Comparison of ENCODE assay signal across 8 cellular contexts in the genomic region with DNA sequence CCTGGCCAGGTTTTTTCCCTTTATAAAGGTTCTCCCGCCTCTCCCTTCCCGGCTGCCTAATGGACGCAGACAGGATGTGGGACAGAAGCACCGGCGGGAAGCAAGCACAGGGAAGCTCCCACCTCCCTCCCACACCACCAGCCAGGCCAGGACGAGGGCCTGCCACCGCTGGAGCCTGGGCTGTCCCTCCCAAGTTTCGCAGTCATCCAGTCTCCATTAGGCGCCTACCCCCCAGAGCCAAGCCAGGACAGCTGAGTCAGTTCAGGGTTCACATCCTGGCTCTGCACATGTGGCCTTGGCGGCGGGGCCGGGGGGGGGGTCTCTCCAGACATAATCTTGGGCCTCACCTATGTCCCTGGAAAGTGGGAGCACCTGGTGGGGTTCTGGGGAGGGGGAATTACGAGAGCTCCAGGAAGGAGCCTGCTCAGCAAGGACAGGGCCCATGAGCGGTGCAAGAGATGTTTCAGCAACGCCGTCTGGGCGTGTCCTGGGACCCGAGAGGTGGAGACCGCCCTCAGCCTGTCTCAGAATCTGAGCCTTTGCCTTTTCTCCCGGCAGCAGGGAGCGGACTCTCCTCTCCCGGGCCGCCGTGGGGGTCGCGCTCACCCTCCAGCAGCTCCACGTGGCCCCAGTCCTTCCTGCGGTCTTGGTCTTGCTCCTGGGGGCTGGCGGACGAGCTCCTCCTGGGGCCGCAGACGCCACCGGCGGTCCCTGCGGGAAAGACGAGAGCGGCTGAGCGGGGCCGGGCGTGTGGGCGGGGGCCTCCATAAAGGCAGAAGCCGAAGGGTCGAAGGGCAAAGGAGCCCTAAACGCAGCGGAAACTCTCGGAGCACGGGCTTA. TPM values are rescaled to one million over a fixed set of nuclear protein-coding genes. Genes with fewer than 3 reads are reported as not detected.
DNase-seq lines count a peak whose midpoint lies in the region; ATAC-seq and TF ChIP-seq lines count a peak whose summit lies in the region.

No MANE protein-coding gene starts in this region.

- POLR2A ChIA-PET in T-cell (lab: Charles Lee): no interaction called here

- DNase-seq in AG10803 (ENCODE audit: low read depth): peak; percentile 34
- DNase-seq in T-cell: no peak
- peak; percentile 79 for DNase-seq in ecto neural progenitor cell (ENCODE audit: low spot score)
- DNase-seq in tibial artery: no peak
- no peak for DNase-seq in NCI-H1436 (lab: John Stamatoyannopoulos, UW)

- peak overlapping the region; percentile 90 to 93 for H3K27ac Mint-ChIP-seq in T-cell

- peak overlapping the region; percentile 81 to 92 (median 91) for H3K4me3 Mint-ChIP-seq in T-cell

- peak overlapping the region; percentile 52 to 78 for H3K9ac ChIP-seq in mucosa of rectum (ENCODE audit: low read depth in 1 of 2, low read length in 2 of 2)

- peaks cover 34 to 38% (median 36%) of the 10 kb centered on the region in 3 donors for H3K4me1 Mint-ChIP-seq in T-cell

- no peaks in the 10 kb centered on the region for H3K27me3 Mint-ChIP-seq in T-cell

- H3K36me3 ChIP-seq in mucosa of rectum (ENCODE audit: control insufficient read depth in 2 of 2, insufficient read depth in 2 of 2, low read length in 2 of 2) (peaks cover 0 to 5% of the 10 kb centered on the region in 2 donors), tibial artery (peaks cover 18 to 38% (median 22%) of the 10 kb centered on the region in 3 donors)

- H3K9me3 ChIP-seq in mucosa of rectum (ENCODE audit: control insufficient read depth in 2 of 2, low read length in 2 of 2) (no peaks in the 10 kb centered on the region), tibial artery (no peaks in the 10 kb centered on the region)

- H3K27me3 ChIP-seq in mucosa of rectum (ENCODE audit: control insufficient read depth in 2 of 2, insufficient read depth in 2 of 2, low read length in 2 of 2) (no peaks in the 10 kb centered on the region), tibial artery (no peaks in the 10 kb centered on the region)

- H3K36me3 Mint-ChIP-seq in T-cell: peaks cover 15% of the 10 kb centered on the region

- TF ChIP-seq CTCF in AG10803 (conservative IDR thresholded peaks at IDR 0.05; ENCODE audit: low read length) (no peak), tibial artery (IDR thresholded peaks at IDR 0.05) (no peak)

- intact Hi-C loops in tibial artery (cut with DNase I; ENCODE audit: low total_unique reads): no loop called here

- H3K4me3 ChIP-seq in AG10803 (ENCODE audit: low read length) (peak overlapping the region; percentile 89), mucosa of rectum (ENCODE audit: low read length in 2 of 2) (peak overlapping the region; percentile 82 to 89), tibial artery (peak overlapping the region; percentile 86 to 87)

- H3K4me1 ChIP-seq in mucosa of rectum (ENCODE audit: control insufficient read depth in 2 of 2, insufficient read depth in 2 of 2, low read length in 2 of 2): peaks cover 16 to 17% of the 10 kb centered on the region in 2 donors
- peaks cover 0 to 29% (median 23%) of the 10 kb centered on the region in 4 donors for H3K4me1 ChIP-seq in tibial artery

- no peaks in the 10 kb centered on the region for H3K9me3 Mint-ChIP-seq in T-cell

- CTCF ChIA-PET in T-cell (lab: Charles Lee): no interaction called here

- ATAC-seq in GM19023 (IDR thresholded peaks at IDR 0.05; ENCODE audit: unreplicated experiment): peak; percentile 15
- ATAC-seq in HG03520 (IDR thresholded peaks at IDR 0.05; ENCODE audit: unreplicated experiment): peak; percentile 14
- no peak for ATAC-seq in T-cell (replicated peaks in 1 of 4)

- H3K27ac ChIP-seq in mucosa of rectum (ENCODE audit: low read depth in 2 of 2, low read length in 2 of 2) (peak overlapping the region; percentile 69 to 70), tibial artery (peak overlapping the region; percentile 65 to 76)

RNA-seq across cellular contexts. Expression of a gene that starts 0.9 kb away (rescaled TPM):
- 100 to 1,000 TPM in 3 of 5 donors, 10 to 100 TPM in 2; 61.3 to 118 (median 103) TPM for total RNA-seq in T-cell

RNA-seq across cellular contexts. Expression of a gene that starts 7.2 kb away (rescaled TPM):
- total RNA-seq in T-cell: 1 to 10 TPM in 3 of 5 donors, under 1 TPM in 2; 0.35 to 3.9 (median 2.8) TPM

RNA-seq across cellular contexts. Expression of a gene that starts 30.6 kb away (rescaled TPM):
- total RNA-seq in T-cell: 100 to 1,000 TPM in 4 of 5 donors, 10 to 100 TPM in 1; 98.8 to 139 (median 118) TPM

RNA-seq across cellular contexts. Expression of a gene that starts 42.8 kb away (rescaled TPM):
- 1 to 10 TPM in 4 of 5 donors, under 1 TPM in 1; 0.93 to 4.4 (median 3.6) TPM for total RNA-seq in T-cell

RNA-seq across cellular contexts. Expression of a gene that starts 43.7 kb away (rescaled TPM):
- total RNA-seq in T-cell: 1 to 10 TPM; 2.0 to 5.3 (median 4.1) TPM

Comparison
In these comparisons a context has a peak if more than half of its experiments do, and no peak if none do; other contexts are left out.
1. DNase-seq: peak in AG10803 (single experiment) and ecto neural progenitor cell (single experiment); none in T-cell (0 of 34), tibial artery (0 of 2) and NCI-H1436 (single experiment).
2. ATAC-seq: peak in GM19023 (single experiment) and HG03520 (single experiment); none in T-cell (0 of 4).
3. Peak in every context shown above with its lines, with median percentiles within 50 percentile points of each other: H3K4me3 ChIP-seq.